39 cellular contexts compared by ENCODE assay signal in the genomic region with DNA sequence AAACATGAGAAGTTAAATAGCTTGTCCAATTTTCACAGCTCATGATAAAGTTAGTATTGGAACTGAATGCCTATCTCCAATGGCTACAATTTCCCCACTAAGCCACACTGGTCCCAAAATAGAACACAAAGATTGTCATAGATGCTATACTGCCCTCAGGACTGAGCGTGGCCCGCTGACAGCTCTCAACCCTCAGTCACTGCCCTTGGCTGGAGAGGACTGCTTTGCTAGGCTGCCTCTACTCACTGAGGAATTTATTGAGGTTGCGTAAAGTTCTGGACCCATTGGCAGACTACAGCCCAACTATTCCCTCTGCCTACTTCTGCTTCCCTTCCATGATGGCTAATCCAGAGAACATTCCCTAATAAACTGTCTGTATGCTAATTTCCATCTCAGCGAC.
"Had no signal": no experiment of that assay in that cellular context is flagged by ENCODE, and none has a peak within 500 bp of the region (broad histone marks: within the 10 kb centered on the region; RNA-seq: fewer than 3 reads in every experiment).

No MANE protein-coding gene starts in this region.

- H3K9me3 ChIP-seq: adrenal gland, body of pancreas had no signal

- H3K4me1 Mint-ChIP-seq: activated CD4-positive, alpha-beta memory T cell treated with anti-CD3 and anti-CD28 coated beads, Interleukin-2, amount 10 ng/mL, durations not matched to agents 7 days and 5 days; activated T-helper 17 cell treated with anti-CD3 and anti-CD28 coated beads, Interleukin-2, amount 50 U/mL, for 72 hours had no signal

- H3K27me3 Mint-ChIP-seq: activated B cell treated with CpG ODN at 0.5 μM for 24 hours; activated CD4-positive, alpha-beta memory T cell treated with anti-CD3 and anti-CD28 coated beads, Interleukin-2, amount 10 ng/mL, durations not matched to agents 7 days and 5 days; activated CD8-positive, alpha-beta memory T cell treated with anti-CD3 and anti-CD28 coated beads, Interleukin-2, amount 10 ng/mL, durations not matched to agents 7 days and 5 days had no signal

- H3K4me3 ChIP-seq: adrenal gland, body of pancreas, cardiac muscle cell had no signal

- ATAC-seq: activated CD8-positive, alpha-beta memory T cell treated with anti-CD3 and anti-CD28 coated beads, Interleukin-2, amount 10 ng/mL, durations not matched to agents 7 days and 5 days; activated CD8-positive, alpha-beta T cell treated with anti-CD3 and anti-CD28 coated beads, Interleukin-2, amount 10 ng/mL, durations not matched to agents 7 days and 5 days; activated naive CD4-positive, alpha-beta T cell treated with anti-CD3 and anti-CD28 coated beads, Interleukin-2, amount 50 U/mL, for 72 hours; activated T-cell treated with anti-CD3 and anti-CD28 coated beads, Interleukin-2, amount 50 U/mL, for 4 hours; activated T-cell treated with anti-CD3 and anti-CD28 coated beads, Interleukin-2, amount 50 U/mL, for 72 hours; activated T-helper 17 cell treated with anti-CD3 and anti-CD28 coated beads, Interleukin-2, amount 50 U/mL, for 72 hours; body of pancreas had no signal

- FAIRE-seq: astrocyte, bronchial epithelial cell, TTC549 had no signal

- H3K36me3 Mint-ChIP-seq: activated CD8-positive, alpha-beta memory T cell treated with anti-CD3 and anti-CD28 coated beads, Interleukin-2, amount 10 ng/mL, durations not matched to agents 7 days and 5 days; activated naive CD4-positive, alpha-beta T cell treated with anti-CD3 and anti-CD28 coated beads, Interleukin-2, amount 50 U/mL, for 72 hours; activated naive CD8-positive, alpha-beta T cell treated with anti-CD3 and anti-CD28 coated beads for 36 hours had no signal

- H3K4me1 ChIP-seq: adrenal gland, body of pancreas had no signal

- H3K27ac Mint-ChIP-seq: activated CD4-positive, alpha-beta memory T cell treated with anti-CD3 and anti-CD28 coated beads, Interleukin-2, amount 10 ng/mL, durations not matched to agents 7 days and 5 days; activated CD4-positive, alpha-beta T cell treated with anti-CD3 and anti-CD28 coated beads, Interleukin-2, amount 10 ng/mL, durations not matched to agents 24 days and 14 days; activated CD8-positive, alpha-beta memory T cell treated with anti-CD3 and anti-CD28 coated beads, Interleukin-2, amount 10 ng/mL, durations not matched to agents 7 days and 5 days; activated CD8-positive, alpha-beta T cell treated with anti-CD3 and anti-CD28 coated beads, Interleukin-2, amount 10 ng/mL, durations not matched to agents 7 days and 5 days; activated naive CD4-positive, alpha-beta T cell treated with anti-CD3 and anti-CD28 coated beads for 36 hours; activated naive CD4-positive, alpha-beta T cell treated with anti-CD3 and anti-CD28 coated beads, Interleukin-2, amount 50 U/mL, for 72 hours; activated naive CD8-positive, alpha-beta T cell treated with anti-CD3 and anti-CD28 coated beads for 36 hours; activated T-cell treated with anti-CD3 and anti-CD28 coated beads, Interleukin-2, amount 50 U/mL, for 72 hours; activated T-helper 1 cell treated with anti-CD3 and anti-CD28 coated beads, Interleukin-12 subunit alpha, Interleukin-12 subunit beta, Interleukin-2, Interleukin-4 antibody, amounts not matched to agents 30 ng/mL and 10 ng/mL and 1 ng/mL, durations not matched to agents 14 hours and 24 hours and 36 hours; activated T-helper 17 cell treated with anti-CD3 and anti-CD28 coated beads, Interleukin-2, amount 50 U/mL, for 72 hours; T-helper 1 cell treated with Interleukin-12 subunit alpha and Interleukin-12 subunit beta and Interleukin-4 antibody, amounts not matched to agents 30 μg/mL and 1 μg/mL, for 36 hours; T-helper 2 cell treated with Interferon-gamma antibody and Interleukin-4, amounts not matched to agents 5 μg/mL and 100 μg/mL, for 36 hours had no signal

- H3K9me3 Mint-ChIP-seq: activated CD4-positive, alpha-beta T cell treated with anti-CD3 and anti-CD28 coated beads, Interleukin-2, amount 10 ng/mL, durations not matched to agents 24 days and 14 days; activated T-cell treated with anti-CD3 and anti-CD28 coated beads, Interleukin-2, amount 50 U/mL, for 4 hours; activated T-helper 1 cell treated with anti-CD3 and anti-CD28 coated beads, Interleukin-12 subunit alpha, Interleukin-12 subunit beta, Interleukin-2, Interleukin-4 antibody, amounts not matched to agents 30 ng/mL and 10 ng/mL and 1 ng/mL, durations not matched to agents 14 hours and 24 hours and 36 hours; T-helper 1 cell treated with Interleukin-12 subunit alpha and Interleukin-12 subunit beta and Interleukin-4 antibody, amounts not matched to agents 30 μg/mL and 1 μg/mL, for 36 hours; T-helper 2 cell treated with Interferon-gamma antibody and Interleukin-4, amounts not matched to agents 5 μg/mL and 100 μg/mL, for 36 hours had no signal

- H3K27ac ChIP-seq: adrenal gland, body of pancreas, brain microvascular endothelial cell, cardiac muscle cell, VCaP had no signal

- H3K4me3 Mint-ChIP-seq: activated B cell treated with CpG ODN at 0.5 μM for 24 hours; activated CD4-positive, alpha-beta memory T cell treated with anti-CD3 and anti-CD28 coated beads, Interleukin-2, amount 10 ng/mL, durations not matched to agents 7 days and 5 days; activated CD4-positive, alpha-beta T cell treated with anti-CD3 and anti-CD28 coated beads, Interleukin-2, amount 10 ng/mL, durations not matched to agents 24 days and 14 days; activated CD8-positive, alpha-beta memory T cell treated with anti-CD3 and anti-CD28 coated beads, Interleukin-2, amount 10 ng/mL, durations not matched to agents 7 days and 5 days; activated CD8-positive, alpha-beta T cell treated with anti-CD3 and anti-CD28 coated beads, Interleukin-2, amount 10 ng/mL, durations not matched to agents 7 days and 5 days; activated naive CD4-positive, alpha-beta T cell treated with anti-CD3 and anti-CD28 coated beads for 36 hours; activated naive CD8-positive, alpha-beta T cell treated with anti-CD3 and anti-CD28 coated beads for 36 hours; activated T-cell treated with anti-CD3 and anti-CD28 coated beads, Interleukin-2, amount 50 U/mL, for 4 hours; activated T-cell treated with anti-CD3 and anti-CD28 coated beads, Interleukin-2, amount 50 U/mL, for 72 hours; activated T-helper 1 cell treated with anti-CD3 and anti-CD28 coated beads, Interleukin-12 subunit alpha, Interleukin-12 subunit beta, Interleukin-2, Interleukin-4 antibody, amounts not matched to agents 30 ng/mL and 10 ng/mL and 1 ng/mL, durations not matched to agents 14 hours and 24 hours and 36 hours; activated T-helper 17 cell treated with anti-CD3 and anti-CD28 coated beads, Interleukin-2, amount 50 U/mL, for 72 hours; T-helper 1 cell treated with Interleukin-12 subunit alpha and Interleukin-12 subunit beta and Interleukin-4 antibody, amounts not matched to agents 30 μg/mL and 1 μg/mL, for 36 hours; T-helper 2 cell treated with Interferon-gamma antibody and Interleukin-4, amounts not matched to agents 5 μg/mL and 100 μg/mL, for 36 hours had no signal

- H3K27me3 ChIP-seq: adrenal gland, body of pancreas, brain microvascular endothelial cell, cardiac muscle cell had no signal

- H3K36me3 ChIP-seq: adrenal gland, brain microvascular endothelial cell, cardiac muscle cell had no signal

- DNase-seq: activated B cell treated with CpG ODN at 0.5 μM for 24 hours; activated CD4-positive, alpha-beta memory T cell treated with anti-CD3 and anti-CD28 coated beads, Interleukin-2, amount 10 ng/mL, durations not matched to agents 7 days and 5 days; activated CD4-positive, alpha-beta T cell treated with anti-CD3 and anti-CD28 coated beads for 4 hours; activated CD4-positive, alpha-beta T cell treated with anti-CD3 and anti-CD28 coated beads, Interleukin-2, amount 10 ng/mL, durations not matched to agents 24 days and 14 days; activated CD4-positive, alpha-beta T cell treated with anti-CD3 and anti-CD28 coated beads, Interleukin-2, amount 50 U/mL, for 1 hour; activated CD4-positive, alpha-beta T cell treated with anti-CD3 and anti-CD28 coated beads, Interleukin-2, amount 50 U/mL, for 4 hours; activated CD4-positive, CD25-positive, alpha-beta regulatory T cell treated with anti-CD3 and anti-CD28 coated beads, Interleukin-2, amount 50 U/mL, for 72 hours; activated CD8-positive, alpha-beta memory T cell treated with anti-CD3 and anti-CD28 coated beads for 24 hours; activated CD8-positive, alpha-beta memory T cell treated with anti-CD3 and anti-CD28 coated beads, Interleukin-2, amount 10 ng/mL, durations not matched to agents 7 days and 5 days; activated CD8-positive, alpha-beta T cell treated with anti-CD3 and anti-CD28 coated beads, Interleukin-2, amount 10 ng/mL, durations not matched to agents 7 days and 5 days; activated effector memory CD4-positive, alpha-beta T cell treated with anti-CD3 and anti-CD28 coated beads, Interleukin-2, amount 50 U/mL, for 16 hours; activated gamma-delta T cell treated with Interleukin-2 at 50 U/mL for 16 hours; activated naive CD4-positive, alpha-beta T cell; activated naive CD4-positive, alpha-beta T cell treated with anti-CD3 and anti-CD28 coated beads for 36 hours; activated naive CD4-positive, alpha-beta T cell treated with anti-CD3 and anti-CD28 coated beads, Interleukin-2, amount 50 U/mL, for 16 hours; activated naive CD8-positive, alpha-beta T cell treated with anti-CD3 and anti-CD28 coated beads for 36 hours; activated T-cell treated with anti-CD3 and anti-CD28 coated beads for 4 hours; activated T-cell treated with anti-CD3 and anti-CD28 coated beads, Interleukin-2, amount 50 U/mL, for 1 hour; activated T-cell treated with anti-CD3 and anti-CD28 coated beads, Interleukin-2, amount 50 U/mL, for 4 hours; activated T-cell treated with anti-CD3 and anti-CD28 coated beads, Interleukin-2, amount 50 U/mL, for 72 hours; adrenal gland; amniotic stem cell; aorta; body of pancreas; brain microvascular endothelial cell; central memory CD4-positive, alpha-beta T cell; T-helper 1 cell; T-helper 2 cell; T-helper 9 cell had no signal
